In the genomic region with DNA sequence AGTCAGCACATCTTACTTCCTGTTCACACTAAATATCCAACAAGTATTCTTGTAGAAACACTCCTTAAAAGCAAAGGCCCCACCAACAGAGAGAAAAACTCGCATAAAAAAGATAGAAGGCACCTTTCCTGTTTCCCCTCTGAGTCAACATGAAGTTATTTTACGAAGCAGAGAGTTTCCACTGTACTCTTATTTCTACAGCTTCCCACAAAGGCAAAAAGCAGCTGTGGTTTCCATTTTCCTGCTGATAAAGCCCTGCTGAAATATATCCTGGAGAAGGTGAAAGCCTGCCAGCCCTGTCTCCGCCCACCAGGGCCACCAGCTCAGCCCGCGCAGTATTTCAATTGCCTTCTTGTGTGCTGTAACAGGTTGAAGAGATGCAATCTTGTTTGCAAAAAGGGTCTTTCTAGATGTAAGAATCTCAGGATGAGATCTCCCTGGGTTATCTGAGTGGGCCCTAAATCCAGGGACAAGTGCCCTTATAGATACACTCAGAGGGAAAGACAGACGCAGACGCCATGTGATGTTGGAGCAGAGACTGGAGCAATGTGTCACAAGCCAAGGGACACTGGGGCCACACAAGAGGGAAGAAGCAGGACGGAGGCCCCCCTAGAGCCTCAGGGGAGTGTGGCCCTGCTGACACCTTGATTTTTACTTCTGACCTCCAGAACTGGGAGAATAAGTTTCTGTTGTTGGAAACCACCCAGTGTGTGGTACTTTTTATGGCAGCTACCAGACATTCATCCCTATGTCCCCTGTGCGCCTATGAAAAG, we compare ENCODE assay signal across 9 cellular contexts. TPM values are rescaled to one million over a fixed set of nuclear protein-coding genes. Genes with fewer than 3 reads are reported as not detected.
DNase-seq lines count a peak whose midpoint lies in the region; ATAC-seq lines count a peak whose summit lies in the region.
"Had no signal": no experiment of that assay in that cellular context is flagged by ENCODE, and none has a peak within 500 bp of the region (broad histone marks: within the 10 kb centered on the region; RNA-seq: fewer than 3 reads in every experiment).

No MANE protein-coding gene starts in this region.

- intact Hi-C loops in sciatic nerve (cut with DNase I), result no loop called here

- H3K9me3 Mint-ChIP-seq in effector memory CD8-positive, alpha-beta T cell, result no peaks in the 10 kb centered on the region

- ATAC-seq in effector memory CD8-positive, alpha-beta T cell (replicated peaks), result peak; percentile 35
- ATAC-seq in sciatic nerve (peak; percentile 39), GM18517 (IDR thresholded peaks at IDR 0.05; ENCODE audit: unreplicated experiment) (no peak), GM18502 (IDR thresholded peaks at IDR 0.05; ENCODE audit: poor library complexity, unreplicated experiment) (no peak), GM19463 (IDR thresholded peaks at IDR 0.05; ENCODE audit: unreplicated experiment) (no peak)
- ATAC-seq: K562 had no signal

- peak; percentile 97 for DNase-seq in Jurkat, Clone E6-1 (ENCODE audit: low read depth, low spot score)
- peak; percentile 30 for DNase-seq in activated CD4-positive, CD25-positive, alpha-beta regulatory T cell treated with anti-CD3 and anti-CD28 coated beads, Interleukin-2, amount 50 U/mL, for 72 hours
- no peak for DNase-seq in effector memory CD8-positive, alpha-beta T cell
- DNase-seq in sciatic nerve (ENCODE audit: low spot score) (peak; percentile 56), NCI-H510A treated with DMSO at 0.1 percent for 48 hours (lab: John Stamatoyannopoulos, UW) (no peak)

- H3K27me3 Mint-ChIP-seq in effector memory CD8-positive, alpha-beta T cell, result no peaks in the 10 kb centered on the region

- H3K4me3 ChIP-seq in Jurkat, Clone E6-1 (ENCODE audit: low read length), result peak overlapping the region; percentile 29; the same call in 1 of the 2 replicates
- H3K4me3 ChIP-seq: K562 had no signal

- H3K36me3 Mint-ChIP-seq in effector memory CD8-positive, alpha-beta T cell (ENCODE audit: insufficient read depth), result peaks cover 43% of the 10 kb centered on the region

- H3K4me1 Mint-ChIP-seq in effector memory CD8-positive, alpha-beta T cell (ENCODE audit: low read depth in 2 of 2), result peaks cover 81 to 85% of the 10 kb centered on the region in 2 donors

- peak overlapping the region; percentile 92 to 93 for H3K4me3 Mint-ChIP-seq in effector memory CD8-positive, alpha-beta T cell

- peak overlapping the region; percentile 96 for H3K27ac Mint-ChIP-seq in effector memory CD8-positive, alpha-beta T cell

RNA-seq across cellular contexts. Expression of a gene that starts 19.9 kb away (rescaled TPM):
- polyA plus RNA-seq in Jurkat, Clone E6-1 (2012; ENCODE audit: insufficient read depth, insufficient read length), result 50.1 TPM
- total RNA-seq in sciatic nerve, result 35.8 TPM

Comparison
In these comparisons a context has a peak if more than half of its experiments do, and no peak if none do; other contexts are left out.
1. DNase-seq: peak in Jurkat, Clone E6-1 (single experiment), activated CD4-positive, CD25-positive, alpha-beta regulatory T cell treated with anti-CD3 and anti-CD28 coated beads, Interleukin-2, amount 50 U/mL, for 72 hours (single experiment) and sciatic nerve (single experiment); none in effector memory CD8-positive, alpha-beta T cell (0 of 3) and NCI-H510A treated with DMSO at 0.1 percent for 48 hours (single experiment).
2. ATAC-seq: peak in effector memory CD8-positive, alpha-beta T cell (single experiment) and sciatic nerve (single experiment); none in GM18517 (single experiment), GM18502 (single experiment) and GM19463 (single experiment).